ENCODE assay signal across 2 cellular contexts in genomic region chr12:4303750-4304149, GRCh38.
TF ChIP-seq lines count a peak whose summit lies in the region.

No MANE protein-coding gene starts in this region.

TF ChIP-seq in HEK293, 187 proteins besides CTCF, POLR2A, EP300 and RAD21:
- TF ChIP-seq TSHZ1 (tag by site-specific recombination; IDR thresholded peaks at IDR 0.05; ENCODE audit: borderline replicate concordance) (no peak), ZNF239 (tag by site-specific recombination; IDR thresholded peaks at IDR 0.05) (no peak), ZIC2 (tag by site-specific recombination; IDR thresholded peaks at IDR 0.05) (0 out of 2 replicates have a peak, but pooled peaks have one; percentile 12)

TF ChIP-seq in H1, 55 proteins besides CTCF, POLR2A, EP300 and RAD21:
- TF ChIP-seq POLR2AphosphoS5 (IDR thresholded peaks at IDR 0.05; ENCODE audit: low read depth, low read length) (peak; percentile 47; the same call in 1 of the 2 replicates), HDAC6 (IDR thresholded peaks at IDR 0.05; ENCODE audit: low read depth, low read length) (no peak)
